ENCODE assay signal across 8 cellular contexts in the genomic region with DNA sequence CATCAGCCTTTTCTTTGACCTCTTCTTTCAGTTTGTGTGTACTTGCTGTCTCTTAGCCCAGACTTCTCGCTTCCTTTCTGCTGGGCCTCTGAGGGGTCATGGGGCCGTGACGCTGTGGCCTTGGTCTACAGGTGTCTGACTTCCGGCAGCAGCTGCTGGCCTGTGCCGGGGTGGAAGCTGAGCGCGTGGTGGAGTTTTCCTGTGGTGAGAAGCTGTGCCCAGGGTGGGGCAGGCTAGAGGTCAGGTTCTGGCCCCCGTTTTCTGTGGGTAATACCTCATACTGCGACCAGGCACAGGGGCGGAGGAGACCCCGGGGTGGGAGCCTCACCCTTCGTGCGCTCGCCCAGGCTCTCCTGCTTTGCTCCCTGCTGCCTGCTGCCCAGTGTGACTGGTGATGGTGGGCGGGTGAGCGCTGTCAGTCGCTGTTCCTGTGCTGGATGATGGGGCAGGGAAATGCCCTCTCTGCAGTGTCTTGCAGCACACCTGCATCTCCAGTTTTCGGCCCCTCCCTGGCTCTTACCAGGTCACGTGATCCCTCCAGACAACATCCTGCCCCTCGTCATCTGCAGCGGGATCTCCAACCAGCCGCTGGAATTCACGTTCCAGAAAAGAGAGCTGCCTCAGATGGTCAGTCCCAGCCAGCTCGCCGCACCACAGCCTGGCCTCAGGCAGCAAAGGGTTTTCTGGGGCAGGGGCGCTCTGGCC. TPM values are rescaled to one million over a fixed set of nuclear protein-coding genes. Genes with fewer than 3 reads are reported as not detected.
DNase-seq lines count a peak whose midpoint lies in the region; ATAC-seq and TF ChIP-seq lines count a peak whose summit lies in the region.
"Not testable (repeated sequence)": the region's sequence is repeated elsewhere in the genome, so short reads cannot be mapped to it uniquely, and the experiment has no call there.

No MANE protein-coding gene starts in this region.

- not testable (repeated sequence) for TF ChIP-seq CTCF in GM12865 (IDR thresholded peaks at IDR 0.05; ENCODE audit: insufficient read depth, low read depth, low read length, missing control alignments); activated B cell treated with CpG ODN at 0.5 μM for 24 hours (IDR thresholded peaks at IDR 0.05)

- POLR2A ChIA-PET in activated B cell treated with CpG ODN at 0.5 μM for 24 hours (lab: Charles Lee), result not testable (repeated sequence)

- CTCF ChIA-PET in activated B cell treated with CpG ODN at 0.5 μM for 24 hours (lab: Charles Lee), result not testable (repeated sequence)

- peaks cover 22% of the 10 kb centered on the region for H3K36me3 Mint-ChIP-seq in activated B cell treated with CpG ODN at 0.5 μM for 24 hours (ENCODE audit: low read depth)
- peaks cover 35 to 62% of the 10 kb centered on the region in 2 donors for H3K36me3 Mint-ChIP-seq in stimulated activated naive B cell treated with anti-CD40 and anti-IgM and Interleukin-4, amounts not matched to agents 10 μg/mL and 1 μg/mL and 100 μg/mL, for 72 hours

- DNase-seq in GM12865 (ENCODE audit: low read depth) (peak; percentile 85), NCI-H2029 (lab: John Stamatoyannopoulos, UW) (peak; percentile 81), islet precursor cell (peak; percentile 55)
- DNase-seq in activated B cell treated with CpG ODN at 0.5 μM for 24 hours; stimulated activated naive B cell treated with anti-CD40 and anti-IgM and Interleukin-4, amounts not matched to agents 10 μg/mL and 1 μg/mL and 100 μg/mL, for 72 hours: not testable (repeated sequence)

- intact Hi-C loops in activated B cell treated with CpG ODN at 0.5 μM for 24 hours (cut with micrococcal nuclease), result not testable (repeated sequence)

- peak overlapping the region; percentile 48 for H3K4me3 Mint-ChIP-seq in activated B cell treated with CpG ODN at 0.5 μM for 24 hours
- not testable (repeated sequence) for H3K4me3 Mint-ChIP-seq in stimulated activated naive B cell treated with anti-CD40 and anti-IgM and Interleukin-4, amounts not matched to agents 10 μg/mL and 1 μg/mL and 100 μg/mL, for 72 hours

- H3K27ac Mint-ChIP-seq in activated B cell treated with CpG ODN at 0.5 μM for 24 hours, result peak overlapping the region; percentile 73
- H3K27ac Mint-ChIP-seq in stimulated activated naive B cell treated with anti-CD40 and anti-IgM and Interleukin-4, amounts not matched to agents 10 μg/mL and 1 μg/mL and 100 μg/mL, for 72 hours, result peak overlapping the region; percentile 75

- H3K27me3 Mint-ChIP-seq in activated B cell treated with CpG ODN at 0.5 μM for 24 hours; stimulated activated naive B cell treated with anti-CD40 and anti-IgM and Interleukin-4, amounts not matched to agents 10 μg/mL and 1 μg/mL and 100 μg/mL, for 72 hours: not testable (repeated sequence)

- H3K9me3 Mint-ChIP-seq in activated B cell treated with CpG ODN at 0.5 μM for 24 hours; stimulated activated naive B cell treated with anti-CD40 and anti-IgM and Interleukin-4, amounts not matched to agents 10 μg/mL and 1 μg/mL and 100 μg/mL, for 72 hours: not testable (repeated sequence)

- ATAC-seq in GM19351 (IDR thresholded peaks at IDR 0.05; ENCODE audit: unreplicated experiment), result peak; percentile 95
- ATAC-seq in GM21786 (IDR thresholded peaks at IDR 0.05; ENCODE audit: unreplicated experiment), result peak; percentile 80
- peak; percentile 91 for ATAC-seq in HG03025 (IDR thresholded peaks at IDR 0.05; ENCODE audit: low FRiP score, unreplicated experiment)
- ATAC-seq in activated B cell treated with CpG ODN at 0.5 μM for 24 hours (ENCODE audit: low read depth), result peak; percentile 87
- peak; percentile 67 to 77 for ATAC-seq in stimulated activated naive B cell treated with anti-CD40 and anti-IgM and Interleukin-4, amounts not matched to agents 10 μg/mL and 1 μg/mL and 100 μg/mL, for 72 hours (replicated peaks)

- not testable (repeated sequence) for H3K4me1 Mint-ChIP-seq in activated B cell treated with CpG ODN at 0.5 μM for 24 hours; stimulated activated naive B cell treated with anti-CD40 and anti-IgM and Interleukin-4, amounts not matched to agents 10 μg/mL and 1 μg/mL and 100 μg/mL, for 72 hours

- not testable (repeated sequence) for H3K4me3 ChIP-seq in GM12865 (ENCODE audit: low read depth, low read length)

RNA-seq across cellular contexts. Expression of a gene that starts 27.0 kb away (rescaled TPM):
- total RNA-seq in activated B cell treated with CpG ODN at 0.5 μM for 24 hours, result 49.5 and 62.2 TPM in 2 replicates
